In genomic region chr9:5922192-5922591, GRCh38 we compare ENCODE assay signal across 1 cellular context.
TF ChIP-seq lines count a peak whose summit lies in the region.

No MANE protein-coding gene starts in this region.

TF ChIP-seq in GM23338, 12 proteins besides CTCF, POLR2A, EP300 and RAD21 (continued from another document):
- TF ChIP-seq REST (IDR thresholded peaks at IDR 0.05; ENCODE audit: unreplicated experiment), result no peak
- TF ChIP-seq EZH2phosphoT487 (IDR thresholded peaks at IDR 0.05; ENCODE audit: unreplicated experiment), result no peak
- no peak for TF ChIP-seq NANOG (IDR thresholded peaks at IDR 0.05; ENCODE audit: borderline replicate concordance)
- TF ChIP-seq POLR2AphosphoS5 (IDR thresholded peaks at IDR 0.05; ENCODE audit: low read depth), result no peak
- no peak for TF ChIP-seq JUNB (IDR thresholded peaks at IDR 0.05; ENCODE audit: unreplicated experiment)
